Comparison of ENCODE assay signal across 10 cellular contexts in the genomic region with DNA sequence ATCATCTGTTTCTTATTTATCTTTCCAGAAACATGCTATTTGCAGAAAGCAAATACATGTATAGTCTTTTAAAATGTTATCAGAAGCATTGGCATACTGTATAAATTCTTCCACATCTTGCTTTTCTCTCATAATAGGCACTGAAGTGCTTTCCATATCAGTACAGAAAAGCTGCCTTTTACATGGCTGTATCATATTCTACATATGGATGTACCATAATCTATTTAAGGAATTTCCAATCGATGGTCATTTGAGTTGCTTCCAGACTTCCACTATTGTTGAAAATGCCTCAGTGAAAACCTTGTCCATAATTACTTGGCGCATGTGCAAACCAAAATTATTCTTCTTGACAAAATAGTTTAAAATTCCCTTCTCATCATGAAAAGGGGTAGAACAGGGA.
"Had no signal": no experiment of that assay in that cellular context is flagged by ENCODE, and none has a peak within 500 bp of the region (broad histone marks: within the 10 kb centered on the region; RNA-seq: fewer than 3 reads in every experiment).

No MANE protein-coding gene starts in this region.

- H3K9me3 ChIP-seq: HAP-1 had no signal

- H2AFZ ChIP-seq: GM23248, GM23338 had no signal

- H3K36me3 ChIP-seq: HAP-1 had no signal

- DNase-seq: GM23248, GOT3, H7, H9, HCEC 1CT, HFFc6 had no signal

- H3K9ac ChIP-seq: GM23248 had no signal

- H3K4me3 ChIP-seq: GM23248, GM23338, HAP-1 had no signal

- H3K27ac ChIP-seq: GM23248 had no signal

- FAIRE-seq: H54 had no signal

- ATAC-seq: HCT116 had no signal
